16 cellular contexts compared by ENCODE assay signal in genomic region chr1:35565742-35566133, GRCh38. TPM values are rescaled to one million over a fixed set of nuclear protein-coding genes. Genes with fewer than 3 reads are reported as not detected.
DNase-seq lines count a peak whose midpoint lies in the region; ATAC-seq and TF ChIP-seq lines count a peak whose summit lies in the region.
"Had no signal": no experiment of that assay in that cellular context is flagged by ENCODE, and none has a peak within 500 bp of the region (broad histone marks: within the 10 kb centered on the region; RNA-seq: fewer than 3 reads in every experiment).

No MANE protein-coding gene starts in this region.

- H3K9me3 ChIP-seq in NT2/D1 (ENCODE audit: insufficient read depth, low read length) (no peaks in the 10 kb centered on the region), endodermal cell (ENCODE audit: control insufficient read depth, low read length) (no peaks in the 10 kb centered on the region), osteoblast (ENCODE audit: low read depth, low read length) (no peaks in the 10 kb centered on the region), upper lobe of right lung (no peaks in the 10 kb centered on the region)

- intact Hi-C loops in upper lobe of right lung (cut with DNase I) = loop anchor here (5.0 to 10.0 kb wide), 2 partner anchors 113 to 159 kb away; no protein-coding TSS in a partner anchor

- ATAC-seq in upper lobe of right lung = no peak
- ATAC-seq in activated T-helper 17 cell treated with anti-CD3 and anti-CD28 coated beads, Interleukin-2, amount 50 U/mL, for 72 hours (replicated peaks) = no peak
- ATAC-seq: CD8-positive, alpha-beta T cell; HCT116 had no signal

- no peak overlapping the region for H3K4me3 ChIP-seq in NT2/D1 (ENCODE audit: insufficient read length, low read depth)
- no peak overlapping the region for H3K4me3 ChIP-seq in endodermal cell (ENCODE audit: low read length)
- no peak overlapping the region for H3K4me3 ChIP-seq in osteoblast (ENCODE audit: insufficient read depth, low read length)
- no peak overlapping the region for H3K4me3 ChIP-seq in upper lobe of right lung

- H3K4me3 Mint-ChIP-seq in endodermal cell (no peak overlapping the region), progenitor cell of endocrine pancreas (ENCODE audit: low read depth) (no peak overlapping the region)
- no peak overlapping the region for H3K4me3 Mint-ChIP-seq in activated T-helper 17 cell treated with anti-CD3 and anti-CD28 coated beads, Interleukin-2, amount 50 U/mL, for 72 hours
- H3K4me3 Mint-ChIP-seq: CD14-positive monocyte; CD8-positive, alpha-beta T cell had no signal

- DNase-seq in NT2/D1 (ENCODE audit: low read depth, low spot score) (no peak), endodermal cell (peak; percentile 30), osteoblast (ENCODE audit: insufficient read length, low spot score, missing footprints) (peak; percentile 23), upper lobe of right lung (peak; percentile 46), progenitor cell of endocrine pancreas (ENCODE audit: low spot score, unreplicated experiment) (no peak)
- no peak for DNase-seq in stimulated activated CD4-positive, alpha-beta T cell treated with anti-CD3 and anti-CD28 coated beads, Interleukin-4, amount 100 ng/mL, for 24 hours
- DNase-seq: CD8-positive, alpha-beta T cell; COR-L47; DMS153; DND-41; GDM1 had no signal

- peaks cover 26% of the 10 kb centered on the region for H3K4me1 ChIP-seq in NT2/D1 (ENCODE audit: insufficient read depth, insufficient read length)
- H3K4me1 ChIP-seq in endodermal cell (ENCODE audit: control insufficient read depth, insufficient read depth, low read length) = peaks cover 4% of the 10 kb centered on the region
- peaks cover 28% of the 10 kb centered on the region for H3K4me1 ChIP-seq in osteoblast (ENCODE audit: insufficient read depth, low read length)
- no peaks in the 10 kb centered on the region for H3K4me1 ChIP-seq in upper lobe of right lung

- peaks cover 12% of the 10 kb centered on the region for H3K79me2 ChIP-seq in osteoblast (ENCODE audit: insufficient read depth, low read length)

- H3K9ac ChIP-seq in NT2/D1 (ENCODE audit: insufficient read length, low read depth) (peak overlapping the region; percentile 21), endodermal cell (ENCODE audit: extremely low read depth, low read length, poor library complexity, severe bottlenecking) (no peak overlapping the region)

- peaks cover 26% of the 10 kb centered on the region for H3K27me3 Mint-ChIP-seq in endodermal cell (ENCODE audit: insufficient read depth)
- H3K27me3 Mint-ChIP-seq in activated T-helper 17 cell treated with anti-CD3 and anti-CD28 coated beads, Interleukin-2, amount 50 U/mL, for 72 hours = no peaks in the 10 kb centered on the region
- peaks cover 27% of the 10 kb centered on the region for H3K27me3 Mint-ChIP-seq in progenitor cell of endocrine pancreas

- H3K4me2 ChIP-seq in osteoblast (ENCODE audit: insufficient read depth, low read length) = no peak overlapping the region

- H3K9me3 Mint-ChIP-seq in endodermal cell = no peaks in the 10 kb centered on the region
- no peaks in the 10 kb centered on the region for H3K9me3 Mint-ChIP-seq in activated T-helper 17 cell treated with anti-CD3 and anti-CD28 coated beads, Interleukin-2, amount 50 U/mL, for 72 hours
- H3K9me3 Mint-ChIP-seq in progenitor cell of endocrine pancreas (ENCODE audit: low read depth) = no peaks in the 10 kb centered on the region
- H3K9me3 Mint-ChIP-seq: CD14-positive monocyte; CD8-positive, alpha-beta T cell had no signal

- 86 to 92% methylated on average over 4 to 11 of the region's 11 CpGs for WGBS in endodermal cell (ENCODE audit: insufficient coverage in 1 of 2, insufficient read length in 1 of 2), 2 experiments

- no peak overlapping the region for H3K27ac Mint-ChIP-seq in endodermal cell
- H3K27ac Mint-ChIP-seq in activated T-helper 17 cell treated with anti-CD3 and anti-CD28 coated beads, Interleukin-2, amount 50 U/mL, for 72 hours = no peak overlapping the region
- H3K27ac Mint-ChIP-seq in progenitor cell of endocrine pancreas = no peak overlapping the region
- H3K27ac Mint-ChIP-seq: CD14-positive monocyte; CD8-positive, alpha-beta T cell had no signal

- H3K4me1 Mint-ChIP-seq in endodermal cell = peaks cover 7% of the 10 kb centered on the region
- H3K4me1 Mint-ChIP-seq in activated T-helper 17 cell treated with anti-CD3 and anti-CD28 coated beads, Interleukin-2, amount 50 U/mL, for 72 hours = peaks cover 25% of the 10 kb centered on the region
- no peaks in the 10 kb centered on the region for H3K4me1 Mint-ChIP-seq in progenitor cell of endocrine pancreas (ENCODE audit: low read depth)

- peaks cover 9% of the 10 kb centered on the region for H3K27me3 ChIP-seq in NT2/D1 (ENCODE audit: insufficient read depth, insufficient read length)
- peaks cover 12% of the 10 kb centered on the region for H3K27me3 ChIP-seq in endodermal cell (ENCODE audit: control insufficient read depth, insufficient read depth, low read length, poor library complexity, severe bottlenecking)
- no peaks in the 10 kb centered on the region for H3K27me3 ChIP-seq in osteoblast (ENCODE audit: insufficient read depth, low read length)
- H3K27me3 ChIP-seq in upper lobe of right lung = no peaks in the 10 kb centered on the region

- H4K20me1 ChIP-seq in osteoblast (ENCODE audit: insufficient read depth, low read length) = peaks cover 37% of the 10 kb centered on the region

- no peak overlapping the region for H2AFZ ChIP-seq in osteoblast (ENCODE audit: low read length)

- H3K27ac ChIP-seq in endodermal cell (ENCODE audit: low read depth, low read length) = no peak overlapping the region
- no peak overlapping the region for H3K27ac ChIP-seq in osteoblast (ENCODE audit: low read depth, low read length)
- no peak overlapping the region for H3K27ac ChIP-seq in upper lobe of right lung
- H3K27ac ChIP-seq: HL-60 had no signal

- TF ChIP-seq CTCF in endodermal cell (conservative IDR thresholded peaks at IDR 0.05) = no peak
- TF ChIP-seq CTCF in osteoblast (IDR thresholded peaks at IDR 0.05; ENCODE audit: extremely low read depth, low read depth, low read length) = no peak
- TF ChIP-seq CTCF in upper lobe of right lung (IDR thresholded peaks at IDR 0.05) = no peak
- no peak for TF ChIP-seq CTCF in progenitor cell of endocrine pancreas (IDR thresholded peaks at IDR 0.05; ENCODE audit: unreplicated experiment)

- H3K36me3 Mint-ChIP-seq in endodermal cell (ENCODE audit: low read depth) (peaks cover 28% of the 10 kb centered on the region), progenitor cell of endocrine pancreas (ENCODE audit: insufficient read depth) (peaks cover 10% of the 10 kb centered on the region)
- peaks cover 52% of the 10 kb centered on the region for H3K36me3 Mint-ChIP-seq in activated T-helper 17 cell treated with anti-CD3 and anti-CD28 coated beads, Interleukin-2, amount 50 U/mL, for 72 hours (ENCODE audit: low read depth)

- H3K36me3 ChIP-seq in NT2/D1 (ENCODE audit: insufficient read depth, insufficient read length, low read length) (peaks cover 64% of the 10 kb centered on the region), endodermal cell (ENCODE audit: control insufficient read depth, insufficient read depth, low read length) (peaks cover 17% of the 10 kb centered on the region), osteoblast (ENCODE audit: insufficient read depth, low read length) (peaks cover 27% of the 10 kb centered on the region), upper lobe of right lung (no peaks in the 10 kb centered on the region)

RNA-seq across cellular contexts. Expression of gene TFAP2E, which starts 7.4 kb away (rescaled TPM):
- under 1 TPM; 0.62 to 0.66 TPM for total RNA-seq in endodermal cell
- polyA plus RNA-seq in endodermal cell (2013, experiment 1 of 2) = 0.53 TPM
- 0.54 TPM for polyA plus RNA-seq in endodermal cell (2013, experiment 2 of 2)
- total RNA-seq in osteoblast = under 0.01 and 0.29 TPM in 2 replicates
- 1.9 TPM for total RNA-seq in upper lobe of right lung
- 1 to 10 TPM in 1 of 2 donors, under 1 TPM in 1; 0.97 to 4.5 TPM for total RNA-seq in activated T-helper 17 cell treated with anti-CD3 and anti-CD28 coated beads, Interleukin-2, amount 50 U/mL, for 72 hours
- total RNA-seq in progenitor cell of endocrine pancreas = 0.55 and 0.84 TPM in 2 replicates
- total RNA-seq: H4 had no signal

RNA-seq across cellular contexts. Expression of gene NCDN, which starts 8.1 kb away (rescaled TPM):
- total RNA-seq in endodermal cell = 10 to 100 TPM; 25.3 to 33.4 TPM
- polyA plus RNA-seq in endodermal cell (2013, experiment 1 of 2) = 17.1 TPM
- polyA plus RNA-seq in endodermal cell (2013, experiment 2 of 2) = 15.9 TPM
- 25.9 and 30.0 TPM in 2 replicates for total RNA-seq in osteoblast
- total RNA-seq in upper lobe of right lung = 24.8 TPM
- 10 to 100 TPM; 37.1 to 42.4 TPM for total RNA-seq in activated T-helper 17 cell treated with anti-CD3 and anti-CD28 coated beads, Interleukin-2, amount 50 U/mL, for 72 hours
- total RNA-seq in progenitor cell of endocrine pancreas = 25.2 and 25.3 TPM in 2 replicates

RNA-seq across cellular contexts. Expression of gene KIAA0319L, which starts 8.5 kb away (rescaled TPM):
- total RNA-seq in endodermal cell (10 to 100 TPM; 68.4 to 77.6 TPM), osteoblast (44.9 and 48.9 TPM in 2 replicates), upper lobe of right lung (87.7 TPM), progenitor cell of endocrine pancreas (70.0 and 70.5 TPM in 2 replicates)
- polyA plus RNA-seq in endodermal cell (2013, experiment 1 of 2) = 60.0 TPM
- 50.1 TPM for polyA plus RNA-seq in endodermal cell (2013, experiment 2 of 2)
- total RNA-seq in activated T-helper 17 cell treated with anti-CD3 and anti-CD28 coated beads, Interleukin-2, amount 50 U/mL, for 72 hours = 10 to 100 TPM; 45.8 to 98.2 TPM

Comparison
In these comparisons a context has a peak if more than half of its experiments do, and no peak if none do; other contexts are left out.
1. DNase-seq: peak in endodermal cell (single experiment), osteoblast (single experiment) and upper lobe of right lung (single experiment); none in NT2/D1 (single experiment), stimulated activated CD4-positive, alpha-beta T cell treated with anti-CD3 and anti-CD28 coated beads, Interleukin-4, amount 100 ng/mL, for 24 hours (single experiment) and progenitor cell of endocrine pancreas (single experiment).